In the genomic region with DNA sequence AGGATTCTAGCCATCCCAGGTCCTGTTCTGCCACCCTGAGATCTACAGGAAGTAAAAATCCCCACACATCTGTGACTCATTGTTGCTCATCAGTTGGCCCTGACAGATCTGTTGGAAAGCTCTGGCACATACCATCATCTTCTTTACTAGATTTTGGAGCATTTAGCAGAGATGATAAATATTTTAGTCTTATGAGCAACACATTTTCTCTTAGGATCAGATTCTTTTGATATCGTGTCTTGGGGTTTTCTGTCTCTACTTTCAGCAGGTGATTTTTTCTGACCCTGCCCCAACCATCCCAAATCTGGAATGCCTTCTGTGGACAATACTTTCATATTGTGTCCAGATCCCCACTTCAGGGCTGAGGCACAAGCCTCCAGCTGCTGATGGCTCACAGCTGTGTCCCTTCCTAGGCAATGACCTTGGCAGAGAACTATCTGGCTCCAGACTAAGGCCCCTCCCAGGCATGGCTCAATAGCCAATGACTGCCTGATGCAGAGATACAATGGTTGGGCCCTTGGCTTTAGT, we compare ENCODE assay signal across 11 cellular contexts.
A peak's percentile ranks its signal among the peaks of the same experiment; 100 is the strongest.
DNase-seq lines count a peak whose midpoint lies in the region; ATAC-seq, FAIRE-seq and TF ChIP-seq lines count a peak whose summit lies in the region.
"Had no signal": no experiment of that assay in that cellular context is flagged by ENCODE, and none has a peak within 500 bp of the region (broad histone marks: within the 10 kb centered on the region; RNA-seq: fewer than 3 reads in every experiment).

No MANE protein-coding gene starts in this region.

- H3K4me1 Mint-ChIP-seq in stimulated activated naive CD8-positive, alpha-beta T cell treated with anti-CD3 and anti-CD28 coated beads, Interleukin-15, amount 100 ng/mL, for 72 hours: peaks cover 8% of the 10 kb centered on the region
- H3K4me1 Mint-ChIP-seq: CD4-positive, CD25-positive, alpha-beta regulatory T cell had no signal

- peaks cover 7 to 22% of the 10 kb centered on the region in 2 donors for H3K9me3 Mint-ChIP-seq in stimulated activated naive CD8-positive, alpha-beta T cell treated with anti-CD3 and anti-CD28 coated beads, Interleukin-15, amount 100 ng/mL, for 72 hours

- H2AFZ ChIP-seq in HepG2 (ENCODE audit: low read length): no peak overlapping the region

- no peaks in the 10 kb centered on the region; a peak in 2 of 5 replicates for H3K27me3 ChIP-seq in HepG2 (ENCODE audit: control insufficient read depth in 1 of 2, insufficient read depth in 2 of 2, low read length in 2 of 2)

- CTCF ChIA-PET in HepG2 (lab: Yijun Ruan, JAX; ENCODE audit: low intra/inter-chr PET ratio, low total read pairs): no interaction called here

- WGBS in HepG2 (ENCODE audit: low lambda C conversion rate): 46% methylated on average over 1 of the region's 1 CpG

- no peak for FAIRE-seq in HepG2 (lab: Jason Lieb, UNC)
- no peak for FAIRE-seq in frontal cortex (lab: Jason Lieb, UNC)

- in situ Hi-C loops in HepG2 (cut with HindIII; ENCODE audit: extremely low pct_ligation_motif_present, low pct_unique_long_range_greater_than_20kb): no loop called here

- no peak overlapping the region for H3K4me3 Mint-ChIP-seq in stimulated activated naive CD8-positive, alpha-beta T cell treated with anti-CD3 and anti-CD28 coated beads, Interleukin-15, amount 100 ng/mL, for 72 hours
- H3K4me3 Mint-ChIP-seq: CD4-positive, CD25-positive, alpha-beta regulatory T cell had no signal

- H3K79me2 ChIP-seq in HepG2 (ENCODE audit: insufficient read depth, low read length): no peaks in the 10 kb centered on the region

- H3K9me3 ChIP-seq in HepG2 (ENCODE audit: low read length): no peaks in the 10 kb centered on the region

- H3K4me2 ChIP-seq in HepG2 (ENCODE audit: low read depth, low read length): no peak overlapping the region

- no peak for TF ChIP-seq POLR2A in HepG2 (IDR thresholded peaks at IDR 0.05; ENCODE audit: insufficient read depth in 1 of 2, low read depth in 2 of 2, low read length in 2 of 2)

- no peak for TF ChIP-seq CTCF in cardiac fibroblast (IDR thresholded peaks at IDR 0.05; ENCODE audit: low read depth, low read length)
- TF ChIP-seq CTCF in HepG2 (CRISPR knock-in tag; IDR thresholded peaks at IDR 0.05): no peak
- TF ChIP-seq CTCF in GM10266 (IDR thresholded peaks at IDR 0.05; ENCODE audit: control insufficient read depth, insufficient read depth, low read depth, missing control alignments): no peak

- H3K27ac Mint-ChIP-seq in stimulated activated naive CD8-positive, alpha-beta T cell treated with anti-CD3 and anti-CD28 coated beads, Interleukin-15, amount 100 ng/mL, for 72 hours: peak overlapping the region in 1 of 2 donors; percentile 85
- H3K27ac Mint-ChIP-seq: CD4-positive, CD25-positive, alpha-beta regulatory T cell had no signal

- peaks cover 39% of the 10 kb centered on the region for H3K4me1 ChIP-seq in HepG2 (ENCODE audit: insufficient read depth, low read length)

- intact Hi-C loops in HepG2 (cut with micrococcal nuclease; ENCODE audit: unreplicated experiment): no loop called here

- TF ChIP-seq EP300 in HepG2 (IDR thresholded peaks at IDR 0.05; ENCODE audit: low read depth in 2 of 2, low read length in 2 of 2): no peak
- TF ChIP-seq EP300 in HepG2 (CRISPR knock-in tag; IDR thresholded peaks at IDR 0.05; ENCODE audit: borderline replicate concordance): no peak

- H3K27me3 Mint-ChIP-seq in stimulated activated naive CD8-positive, alpha-beta T cell treated with anti-CD3 and anti-CD28 coated beads, Interleukin-15, amount 100 ng/mL, for 72 hours: peaks cover 44% of the 10 kb centered on the region

- H3K36me3 ChIP-seq in HepG2 (replicated peaks in 1 of 2; ENCODE audit: control insufficient read depth in 1 of 2, insufficient read depth in 2 of 2, low read length in 2 of 2): no peaks in the 10 kb centered on the region

- no peak overlapping the region for H3K9ac ChIP-seq in HepG2 (ENCODE audit: insufficient read depth, low read depth, low read length)

- POLR2A ChIA-PET in HepG2 (lab: Yijun Ruan, JAX): no interaction called here

- H3K27ac ChIP-seq in HepG2 (ENCODE audit: extremely low read length, insufficient read depth, low read length): no peak overlapping the region

- peak; percentile 72 for ATAC-seq in stimulated activated naive CD8-positive, alpha-beta T cell treated with anti-CD3 and anti-CD28 coated beads, Interleukin-15, amount 100 ng/mL, for 72 hours
- no peak for ATAC-seq in stimulated activated naive CD8-positive, alpha-beta T cell treated with anti-CD3 and anti-CD28 coated beads, Interleukin-15, Interleukin-2, amounts not matched to agents 100 U/mL and 50 U/mL, for 24 hours
- ATAC-seq in HepG2 (peak; percentile 64), HG03469 (IDR thresholded peaks at IDR 0.05; ENCODE audit: unreplicated experiment) (no peak), GM21529 (IDR thresholded peaks at IDR 0.05; ENCODE audit: unreplicated experiment) (no peak)

- no peaks in the 10 kb centered on the region for H4K20me1 ChIP-seq in HepG2 (ENCODE audit: insufficient read depth, low read length)

- no peak overlapping the region for H3K4me3 ChIP-seq in cardiac fibroblast (replicated peaks in 1 of 2; ENCODE audit: low read depth in 2 of 2, low read length in 2 of 2)
- H3K4me3 ChIP-seq in HepG2 (replicated peaks in 1 of 3; ENCODE audit: insufficient read depth in 1 of 3, low read depth in 2 of 3, low read length in 3 of 3): no peak overlapping the region

- no TSS peak for BruUV-seq in HepG2 (replicated peaks; lab: Mats Ljungman, UMichigan)

- no peak for TF ChIP-seq RAD21 in HepG2 (CRISPR knock-in tag; IDR thresholded peaks at IDR 0.05)

- DNase-seq in stimulated activated naive CD8-positive, alpha-beta T cell treated with anti-CD3 and anti-CD28 coated beads, Interleukin-15, amount 100 ng/mL, for 72 hours: no peak
- DNase-seq in stimulated activated naive CD8-positive, alpha-beta T cell treated with anti-CD3 and anti-CD28 coated beads, Interleukin-15, Interleukin-2, amounts not matched to agents 100 U/mL and 50 U/mL, for 24 hours: no peak
- peak; percentile 70 to 92 for DNase-seq in cardiac fibroblast (ENCODE audit: low read depth in 2 of 2)
- peak; percentile 25 for DNase-seq in HepG2 (ENCODE audit: low spot score)
- DNase-seq in GM10266 (ENCODE audit: extremely low spot score): no peak
- no peak for DNase-seq in frontal cortex (ENCODE audit: low spot score in 2 of 2)
- DNase-seq: KBM-7, mesendoderm had no signal

TF ChIP-seq in HepG2, 621 proteins besides CTCF, POLR2A, EP300 and RAD21:
- TF ChIP-seq ZNF709 (CRISPR knock-in tag; IDR thresholded peaks at IDR 0.05) (no peak), ZNF644 (CRISPR knock-in tag; IDR thresholded peaks at IDR 0.05; ENCODE audit: low read depth) (0 out of 2 replicates have a peak, but pooled peaks have one; percentile 15), ELF3 (CRISPR knock-in tag; IDR thresholded peaks at IDR 0.05) (0 out of 2 replicates have a peak, but pooled peaks have one; percentile 27), FOSL2 (CRISPR knock-in tag; IDR thresholded peaks at IDR 0.05) (peak; percentile 73)
- TF ChIP-seq, protein P1, sequence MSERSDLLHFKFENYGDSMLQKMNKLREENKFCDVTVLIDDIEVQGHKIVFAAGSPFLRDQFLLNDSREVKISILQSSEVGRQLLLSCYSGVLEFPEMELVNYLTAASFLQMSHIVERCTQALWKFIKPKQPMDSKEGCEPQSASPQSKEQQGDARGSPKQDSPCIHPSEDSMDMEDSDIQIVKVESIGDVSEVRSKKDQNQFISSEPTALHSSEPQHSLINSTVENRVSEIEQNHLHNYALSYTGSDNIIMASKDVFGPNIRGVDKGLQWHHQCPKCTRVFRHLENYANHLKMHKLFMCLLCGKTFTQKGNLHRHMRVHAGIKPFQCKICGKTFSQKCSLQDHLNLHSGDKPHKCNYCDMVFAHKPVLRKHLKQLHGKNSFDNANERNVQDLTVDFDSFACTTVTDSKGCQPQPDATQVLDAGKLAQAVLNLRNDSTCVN (CRISPR knock-in tag; IDR thresholded peaks at IDR 0.05; ENCODE audit: borderline replicate concordance): 0 out of 2 replicates have a peak, but pooled peaks have one; percentile 42
- TF ChIP-seq, protein P2, sequence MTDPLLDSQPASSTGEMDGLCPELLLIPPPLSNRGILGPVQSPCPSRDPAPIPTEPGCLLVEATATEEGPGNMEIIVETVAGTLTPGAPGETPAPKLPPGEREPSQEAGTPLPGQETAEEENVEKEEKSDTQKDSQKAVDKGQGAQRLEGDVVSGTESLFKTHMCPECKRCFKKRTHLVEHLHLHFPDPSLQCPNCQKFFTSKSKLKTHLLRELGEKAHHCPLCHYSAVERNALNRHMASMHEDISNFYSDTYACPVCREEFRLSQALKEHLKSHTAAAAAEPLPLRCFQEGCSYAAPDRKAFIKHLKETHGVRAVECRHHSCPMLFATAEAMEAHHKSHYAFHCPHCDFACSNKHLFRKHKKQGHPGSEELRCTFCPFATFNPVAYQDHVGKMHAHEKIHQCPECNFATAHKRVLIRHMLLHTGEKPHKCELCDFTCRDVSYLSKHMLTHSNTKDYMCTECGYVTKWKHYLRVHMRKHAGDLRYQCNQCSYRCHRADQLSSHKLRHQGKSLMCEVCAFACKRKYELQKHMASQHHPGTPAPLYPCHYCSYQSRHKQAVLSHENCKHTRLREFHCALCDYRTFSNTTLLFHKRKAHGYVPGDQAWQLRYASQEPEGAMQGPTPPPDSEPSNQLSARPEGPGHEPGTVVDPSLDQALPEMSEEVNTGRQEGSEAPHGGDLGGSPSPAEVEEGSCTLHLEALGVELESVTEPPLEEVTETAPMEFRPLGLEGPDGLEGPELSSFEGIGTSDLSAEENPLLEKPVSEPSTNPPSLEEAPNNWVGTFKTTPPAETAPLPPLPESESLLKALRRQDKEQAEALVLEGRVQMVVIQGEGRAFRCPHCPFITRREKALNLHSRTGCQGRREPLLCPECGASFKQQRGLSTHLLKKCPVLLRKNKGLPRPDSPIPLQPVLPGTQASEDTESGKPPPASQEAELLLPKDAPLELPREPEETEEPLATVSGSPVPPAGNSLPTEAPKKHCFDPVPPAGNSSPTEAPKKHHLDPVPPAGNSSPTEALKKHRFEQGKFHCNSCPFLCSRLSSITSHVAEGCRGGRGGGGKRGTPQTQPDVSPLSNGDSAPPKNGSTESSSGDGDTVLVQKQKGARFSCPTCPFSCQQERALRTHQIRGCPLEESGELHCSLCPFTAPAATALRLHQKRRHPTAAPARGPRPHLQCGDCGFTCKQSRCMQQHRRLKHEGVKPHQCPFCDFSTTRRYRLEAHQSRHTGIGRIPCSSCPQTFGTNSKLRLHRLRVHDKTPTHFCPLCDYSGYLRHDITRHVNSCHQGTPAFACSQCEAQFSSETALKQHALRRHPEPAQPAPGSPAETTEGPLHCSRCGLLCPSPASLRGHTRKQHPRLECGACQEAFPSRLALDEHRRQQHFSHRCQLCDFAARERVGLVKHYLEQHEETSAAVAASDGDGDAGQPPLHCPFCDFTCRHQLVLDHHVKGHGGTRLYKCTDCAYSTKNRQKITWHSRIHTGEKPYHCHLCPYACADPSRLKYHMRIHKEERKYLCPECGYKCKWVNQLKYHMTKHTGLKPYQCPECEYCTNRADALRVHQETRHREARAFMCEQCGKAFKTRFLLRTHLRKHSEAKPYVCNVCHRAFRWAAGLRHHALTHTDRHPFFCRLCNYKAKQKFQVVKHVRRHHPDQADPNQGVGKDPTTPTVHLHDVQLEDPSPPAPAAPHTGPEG (CRISPR knock-in tag; IDR thresholded peaks at IDR 0.05): no peak

Comparison
In these comparisons a context has a peak if more than half of its experiments do, and no peak if none do; other contexts are left out.
1. ATAC-seq: peak in stimulated activated naive CD8-positive, alpha-beta T cell treated with anti-CD3 and anti-CD28 coated beads, Interleukin-15, amount 100 ng/mL, for 72 hours (single experiment) and HepG2 (single experiment); none in stimulated activated naive CD8-positive, alpha-beta T cell treated with anti-CD3 and anti-CD28 coated beads, Interleukin-15, Interleukin-2, amounts not matched to agents 100 U/mL and 50 U/mL, for 24 hours (single experiment), HG03469 (single experiment) and GM21529 (single experiment).
2. DNase-seq: peak in cardiac fibroblast (2 of 2) and HepG2 (single experiment); none in stimulated activated naive CD8-positive, alpha-beta T cell treated with anti-CD3 and anti-CD28 coated beads, Interleukin-15, amount 100 ng/mL, for 72 hours (0 of 2), stimulated activated naive CD8-positive, alpha-beta T cell treated with anti-CD3 and anti-CD28 coated beads, Interleukin-15, Interleukin-2, amounts not matched to agents 100 U/mL and 50 U/mL, for 24 hours (single experiment), GM10266 (single experiment) and frontal cortex (0 of 2).